8 cellular contexts compared by ENCODE assay signal in the genomic region with DNA sequence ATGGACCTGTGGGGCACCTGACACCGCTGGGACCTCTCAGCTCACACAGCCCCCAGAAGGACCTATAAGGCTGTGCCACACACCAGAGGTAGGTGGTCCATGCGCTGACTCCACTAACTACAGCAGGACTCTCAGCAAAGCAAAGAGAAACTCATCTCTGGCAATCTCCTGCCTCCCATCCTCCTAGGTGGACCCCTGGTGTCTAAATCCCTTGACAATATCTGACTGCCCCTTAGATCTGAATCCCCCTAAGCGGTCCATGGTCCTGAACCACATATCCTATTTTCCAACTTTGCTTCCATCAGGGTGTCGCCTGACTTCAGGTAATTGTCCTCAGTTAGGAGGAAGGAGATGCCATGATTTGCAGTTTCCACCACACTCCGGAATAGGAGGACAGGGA.
"Had no signal": no experiment of that assay in that cellular context is flagged by ENCODE, and none has a peak within 500 bp of the region (broad histone marks: within the 10 kb centered on the region; RNA-seq: fewer than 3 reads in every experiment).

No MANE protein-coding gene starts in this region.

- H3K9me3 Mint-ChIP-seq: H9 had no signal

- DNase-seq: GM23248, GOT3, H7, H9, HCEC 1CT, HFFc6 had no signal

- H3K4me1 ChIP-seq: HAP-1 had no signal

- H3K4me3 ChIP-seq: GM23248, HAP-1 had no signal

- H3K27ac ChIP-seq: GM23248 had no signal

- H3K36me3 ChIP-seq: HAP-1 had no signal

- H2AFZ ChIP-seq: GM23248 had no signal

- ATAC-seq: HCT116 had no signal

- H3K27ac Mint-ChIP-seq: H9, HFFc6 had no signal

- H3K9me3 ChIP-seq: HAP-1 had no signal

- H3K4me3 Mint-ChIP-seq: H9, HFFc6 had no signal
